ENCODE assay signal across 1 cellular context in the genomic region with DNA sequence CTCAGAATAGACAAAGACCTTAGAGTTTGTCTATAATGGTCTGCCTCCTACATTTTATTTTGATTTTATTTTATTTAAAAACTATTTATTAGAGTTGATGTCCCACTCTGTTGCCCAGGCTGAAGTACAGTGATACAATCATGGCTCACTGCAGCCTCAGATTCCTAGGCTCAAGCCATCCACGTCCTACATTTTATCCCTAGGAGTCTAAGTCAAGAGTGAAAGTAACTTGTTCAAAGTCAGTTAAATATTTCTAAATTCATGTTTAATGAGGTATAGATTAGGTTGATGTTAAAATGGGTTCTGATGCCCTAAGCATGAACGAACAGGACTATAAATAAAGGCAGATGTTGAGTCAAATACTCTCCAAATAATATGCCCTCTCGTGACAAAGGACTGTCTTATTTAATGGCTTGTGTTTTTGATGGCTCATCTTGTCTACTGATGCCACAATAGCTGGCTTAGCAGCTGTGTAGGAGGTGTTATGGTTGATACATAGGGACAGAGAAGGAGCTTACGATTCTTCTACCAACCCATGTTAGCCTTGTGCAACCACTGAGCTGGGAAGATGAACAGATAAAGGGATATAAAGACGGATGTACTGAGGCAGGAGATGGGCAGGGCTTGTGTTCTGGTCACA.
TF ChIP-seq lines count a peak whose summit lies in the region.

No MANE protein-coding gene starts in this region.

TF ChIP-seq in GM23338, 12 proteins besides CTCF, POLR2A, EP300 and RAD21 (continued from another document):
- TF ChIP-seq, protein P1, sequence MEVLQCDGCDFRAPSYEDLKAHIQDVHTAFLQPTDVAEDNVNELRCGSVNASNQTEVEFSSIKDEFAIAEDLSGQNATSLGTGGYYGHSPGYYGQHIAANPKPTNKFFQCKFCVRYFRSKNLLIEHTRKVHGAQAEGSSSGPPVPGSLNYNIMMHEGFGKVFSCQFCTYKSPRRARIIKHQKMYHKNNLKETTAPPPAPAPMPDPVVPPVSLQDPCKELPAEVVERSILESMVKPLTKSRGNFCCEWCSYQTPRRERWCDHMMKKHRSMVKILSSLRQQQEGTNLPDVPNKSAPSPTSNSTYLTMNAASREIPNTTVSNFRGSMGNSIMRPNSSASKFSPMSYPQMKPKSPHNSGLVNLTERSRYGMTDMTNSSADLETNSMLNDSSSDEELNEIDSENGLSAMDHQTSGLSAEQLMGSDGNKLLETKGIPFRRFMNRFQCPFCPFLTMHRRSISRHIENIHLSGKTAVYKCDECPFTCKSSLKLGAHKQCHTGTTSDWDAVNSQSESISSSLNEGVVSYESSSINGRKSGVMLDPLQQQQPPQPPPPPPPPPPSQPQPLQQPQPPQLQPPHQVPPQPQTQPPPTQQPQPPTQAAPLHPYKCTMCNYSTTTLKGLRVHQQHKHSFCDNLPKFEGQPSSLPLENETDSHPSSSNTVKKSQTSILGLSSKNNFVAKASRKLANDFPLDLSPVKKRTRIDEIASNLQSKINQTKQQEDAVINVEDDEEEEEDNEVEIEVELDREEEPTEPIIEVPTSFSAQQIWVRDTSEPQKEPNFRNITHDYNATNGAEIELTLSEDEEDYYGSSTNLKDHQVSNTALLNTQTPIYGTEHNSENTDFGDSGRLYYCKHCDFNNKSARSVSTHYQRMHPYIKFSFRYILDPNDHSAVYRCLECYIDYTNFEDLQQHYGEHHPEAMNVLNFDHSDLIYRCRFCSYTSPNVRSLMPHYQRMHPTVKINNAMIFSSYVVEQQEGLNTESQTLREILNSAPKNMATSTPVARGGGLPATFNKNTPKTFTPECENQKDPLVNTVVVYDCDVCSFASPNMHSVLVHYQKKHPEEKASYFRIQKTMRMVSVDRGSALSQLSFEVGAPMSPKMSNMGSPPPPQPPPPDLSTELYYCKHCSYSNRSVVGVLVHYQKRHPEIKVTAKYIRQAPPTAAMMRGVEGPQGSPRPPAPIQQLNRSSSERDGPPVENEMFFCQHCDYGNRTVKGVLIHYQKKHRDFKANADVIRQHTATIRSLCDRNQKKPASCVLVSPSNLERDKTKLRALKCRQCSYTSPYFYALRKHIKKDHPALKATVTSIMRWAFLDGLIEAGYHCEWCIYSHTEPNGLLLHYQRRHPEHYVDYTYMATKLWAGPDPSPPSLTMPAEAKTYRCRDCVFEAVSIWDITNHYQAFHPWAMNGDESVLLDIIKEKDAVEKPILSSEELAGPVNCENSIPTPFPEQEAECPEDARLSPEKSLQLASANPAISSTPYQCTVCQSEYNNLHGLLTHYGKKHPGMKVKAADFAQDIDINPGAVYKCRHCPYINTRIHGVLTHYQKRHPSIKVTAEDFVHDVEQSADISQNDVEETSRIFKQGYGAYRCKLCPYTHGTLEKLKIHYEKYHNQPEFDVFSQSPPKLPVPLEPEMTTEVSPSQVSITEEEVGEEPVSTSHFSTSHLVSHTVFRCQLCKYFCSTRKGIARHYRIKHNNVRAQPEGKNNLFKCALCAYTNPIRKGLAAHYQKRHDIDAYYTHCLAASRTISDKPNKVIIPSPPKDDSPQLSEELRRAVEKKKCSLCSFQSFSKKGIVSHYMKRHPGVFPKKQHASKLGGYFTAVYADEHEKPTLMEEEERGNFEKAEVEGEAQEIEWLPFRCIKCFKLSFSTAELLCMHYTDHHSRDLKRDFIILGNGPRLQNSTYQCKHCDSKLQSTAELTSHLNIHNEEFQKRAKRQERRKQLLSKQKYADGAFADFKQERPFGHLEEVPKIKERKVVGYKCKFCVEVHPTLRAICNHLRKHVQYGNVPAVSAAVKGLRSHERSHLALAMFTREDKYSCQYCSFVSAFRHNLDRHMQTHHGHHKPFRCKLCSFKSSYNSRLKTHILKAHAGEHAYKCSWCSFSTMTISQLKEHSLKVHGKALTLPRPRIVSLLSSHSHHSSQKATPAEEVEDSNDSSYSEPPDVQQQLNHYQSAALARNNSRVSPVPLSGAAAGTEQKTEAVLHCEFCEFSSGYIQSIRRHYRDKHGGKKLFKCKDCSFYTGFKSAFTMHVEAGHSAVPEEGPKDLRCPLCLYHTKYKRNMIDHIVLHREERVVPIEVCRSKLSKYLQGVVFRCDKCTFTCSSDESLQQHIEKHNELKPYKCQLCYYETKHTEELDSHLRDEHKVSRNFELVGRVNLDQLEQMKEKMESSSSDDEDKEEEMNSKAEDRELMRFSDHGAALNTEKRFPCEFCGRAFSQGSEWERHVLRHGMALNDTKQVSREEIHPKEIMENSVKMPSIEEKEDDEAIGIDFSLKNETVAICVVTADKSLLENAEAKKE (CRISPR knock-in tag; IDR thresholded peaks at IDR 0.05), result no peak
- no peak for TF ChIP-seq JUNB (IDR thresholded peaks at IDR 0.05; ENCODE audit: unreplicated experiment)
- TF ChIP-seq, protein P2, sequence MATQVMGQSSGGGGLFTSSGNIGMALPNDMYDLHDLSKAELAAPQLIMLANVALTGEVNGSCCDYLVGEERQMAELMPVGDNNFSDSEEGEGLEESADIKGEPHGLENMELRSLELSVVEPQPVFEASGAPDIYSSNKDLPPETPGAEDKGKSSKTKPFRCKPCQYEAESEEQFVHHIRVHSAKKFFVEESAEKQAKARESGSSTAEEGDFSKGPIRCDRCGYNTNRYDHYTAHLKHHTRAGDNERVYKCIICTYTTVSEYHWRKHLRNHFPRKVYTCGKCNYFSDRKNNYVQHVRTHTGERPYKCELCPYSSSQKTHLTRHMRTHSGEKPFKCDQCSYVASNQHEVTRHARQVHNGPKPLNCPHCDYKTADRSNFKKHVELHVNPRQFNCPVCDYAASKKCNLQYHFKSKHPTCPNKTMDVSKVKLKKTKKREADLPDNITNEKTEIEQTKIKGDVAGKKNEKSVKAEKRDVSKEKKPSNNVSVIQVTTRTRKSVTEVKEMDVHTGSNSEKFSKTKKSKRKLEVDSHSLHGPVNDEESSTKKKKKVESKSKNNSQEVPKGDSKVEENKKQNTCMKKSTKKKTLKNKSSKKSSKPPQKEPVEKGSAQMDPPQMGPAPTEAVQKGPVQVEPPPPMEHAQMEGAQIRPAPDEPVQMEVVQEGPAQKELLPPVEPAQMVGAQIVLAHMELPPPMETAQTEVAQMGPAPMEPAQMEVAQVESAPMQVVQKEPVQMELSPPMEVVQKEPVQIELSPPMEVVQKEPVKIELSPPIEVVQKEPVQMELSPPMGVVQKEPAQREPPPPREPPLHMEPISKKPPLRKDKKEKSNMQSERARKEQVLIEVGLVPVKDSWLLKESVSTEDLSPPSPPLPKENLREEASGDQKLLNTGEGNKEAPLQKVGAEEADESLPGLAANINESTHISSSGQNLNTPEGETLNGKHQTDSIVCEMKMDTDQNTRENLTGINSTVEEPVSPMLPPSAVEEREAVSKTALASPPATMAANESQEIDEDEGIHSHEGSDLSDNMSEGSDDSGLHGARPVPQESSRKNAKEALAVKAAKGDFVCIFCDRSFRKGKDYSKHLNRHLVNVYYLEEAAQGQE (IDR thresholded peaks at IDR 0.05; ENCODE audit: unreplicated experiment), result no peak
